ENCODE assay signal across 19 cellular contexts in genomic region chr12:31650927-31651326, GRCh38. TPM values are rescaled to one million over a fixed set of nuclear protein-coding genes. Genes with fewer than 3 reads are reported as not detected.
DNase-seq lines count a peak whose midpoint lies in the region; ATAC-seq, FAIRE-seq and TF ChIP-seq lines count a peak whose summit lies in the region.
"Had no signal": no experiment of that assay in that cellular context is flagged by ENCODE, and none has a peak within 500 bp of the region (broad histone marks: within the 10 kb centered on the region; RNA-seq: fewer than 3 reads in every experiment).

No MANE protein-coding gene starts in this region.

- CTCF ChIA-PET in CD4-positive, alpha-beta T cell (lab: Charles Lee): no interaction called here

- H3K36me3 Mint-ChIP-seq in CD4-positive, alpha-beta T cell (ENCODE audit: low read depth): no peaks in the 10 kb centered on the region
- H3K36me3 Mint-ChIP-seq: stimulated activated effector memory CD8-positive, alpha-beta T cell treated with anti-CD3 and anti-CD28 coated beads, Interleukin-12 subunit alpha, Interleukin-12 subunit beta, amount 100 ng/mL, for 72 hours had no signal

- no peak overlapping the region for H3K4me3 Mint-ChIP-seq in CD4-positive, alpha-beta T cell
- H3K4me3 Mint-ChIP-seq: stimulated activated effector memory CD8-positive, alpha-beta T cell treated with anti-CD3 and anti-CD28 coated beads, Interleukin-12 subunit alpha, Interleukin-12 subunit beta, amount 100 ng/mL, for 72 hours had no signal

- no peaks in the 10 kb centered on the region for H3K9me3 ChIP-seq in pancreas
- H3K9me3 ChIP-seq in CD4-positive, alpha-beta T cell (ENCODE audit: control insufficient read depth, low read length): no peaks in the 10 kb centered on the region
- H3K9me3 ChIP-seq: neutrophil had no signal

- POLR2A ChIA-PET in CD4-positive, alpha-beta T cell (lab: Charles Lee): no interaction called here

- FAIRE-seq in pancreas (lab: Jason Lieb, UNC): no peak
- FAIRE-seq: astrocyte, GM12878, H54, islet of Langerhans had no signal

- H3K4me1 ChIP-seq in pancreas: peaks cover 0 to 33% (median 10%) of the 10 kb centered on the region in 3 donors

- intact Hi-C loops in pancreas (cut with DNase I): loop anchor here in 1 of 3 donors (10.0 kb wide), 1 partner anchor 654 kb away; no protein-coding TSS in a partner anchor
- intact Hi-C loops in CD4-positive, alpha-beta T cell (cut with DNase I, micrococcal nuclease): loop anchor here (5.0 to 10.0 kb wide), 6 partner anchors 244 to 1104 kb away; partner anchors contain the start of genes CAPRIN2 (in 1 of the 2), SINHCAF (in 1 of the 2) and YARS2 (in 1 of the 2)

- no peaks in the 10 kb centered on the region for H3K36me3 ChIP-seq in pancreas
- H3K36me3 ChIP-seq: neutrophil had no signal

- H3K27me3 Mint-ChIP-seq in CD4-positive, alpha-beta T cell: no peaks in the 10 kb centered on the region

- H3K27me3 ChIP-seq in pancreas: no peaks in the 10 kb centered on the region
- H3K27me3 ChIP-seq in CD4-positive, alpha-beta T cell (ENCODE audit: control insufficient read depth, insufficient read depth, low read length): no peaks in the 10 kb centered on the region
- H3K27me3 ChIP-seq: neutrophil had no signal

- WGBS in pancreas, 2 donors: 36 to 39% methylated on average over 5 of the region's 5 CpGs

- no peak for TF ChIP-seq CTCF in pancreas (IDR thresholded peaks at IDR 0.05)
- TF ChIP-seq CTCF in CD4-positive, alpha-beta T cell (IDR thresholded peaks at IDR 0.05): no peak

- peak; percentile 40 for ATAC-seq in esophagus mucosa
- ATAC-seq in pancreas: peak in 3 of 4 donors; percentile 66 to 76 (median 69)
- no peak for ATAC-seq in HG03521 (IDR thresholded peaks at IDR 0.05; ENCODE audit: unreplicated experiment)
- no peak for ATAC-seq in CD4-positive, alpha-beta T cell (ENCODE audit: poor library complexity)
- ATAC-seq in GM18502 (IDR thresholded peaks at IDR 0.05; ENCODE audit: poor library complexity, unreplicated experiment): no peak
- ATAC-seq: GM12878; Panc1; stimulated activated effector memory CD8-positive, alpha-beta T cell treated with anti-CD3 and anti-CD28 coated beads, Interleukin-12 subunit alpha, Interleukin-12 subunit beta, amount 100 ng/mL, for 72 hours had no signal

- H3K27ac Mint-ChIP-seq in CD4-positive, alpha-beta T cell: no peak overlapping the region
- H3K27ac Mint-ChIP-seq: stimulated activated effector memory CD8-positive, alpha-beta T cell treated with anti-CD3 and anti-CD28 coated beads, Interleukin-12 subunit alpha, Interleukin-12 subunit beta, amount 100 ng/mL, for 72 hours had no signal

- H3K27ac ChIP-seq in pancreas: peak overlapping the region in 2 of 4 donors; percentile 78 to 83
- no peak overlapping the region for H3K27ac ChIP-seq in CD4-positive, alpha-beta T cell (ENCODE audit: low read depth, low read length)
- H3K27ac ChIP-seq: neutrophil had no signal

- peak; percentile 69 for DNase-seq in EH (ENCODE audit: low read depth)
- peak; percentile 96 for DNase-seq in NCI-H69 (lab: John Stamatoyannopoulos, UW)
- peak in 3 of 6 donors; percentile 29 to 54 (median 40) for DNase-seq in pancreas
- DNase-seq in CD4-positive, alpha-beta T cell: no peak
- no peak for DNase-seq in stimulated activated CD4-positive, alpha-beta T cell treated with anti-CD3 and anti-CD28 coated beads, Interleukin-4, amount 100 ng/mL, for 1 hour
- DNase-seq: activated CD8-positive, alpha-beta memory T cell treated with anti-CD3 and anti-CD28 coated beads, Interleukin-2, amount 50 U/mL, for 4 hours; erythroblast; IMR-90; NCI-H2029 had no signal

- H3K4me3 ChIP-seq in pancreas: no peak overlapping the region
- H3K4me3 ChIP-seq: GM12878 had no signal

- no peaks in the 10 kb centered on the region for H3K9me3 Mint-ChIP-seq in CD4-positive, alpha-beta T cell
- H3K9me3 Mint-ChIP-seq: stimulated activated effector memory CD8-positive, alpha-beta T cell treated with anti-CD3 and anti-CD28 coated beads, Interleukin-12 subunit alpha, Interleukin-12 subunit beta, amount 100 ng/mL, for 72 hours had no signal

- peaks cover 7% of the 10 kb centered on the region for H3K4me1 Mint-ChIP-seq in CD4-positive, alpha-beta T cell (ENCODE audit: low read depth)

RNA-seq across cellular contexts. Expression of gene ETFBKMT, which starts 8.6 kb away (rescaled TPM):
- total RNA-seq in esophagus mucosa: 1.3 TPM
- 1 to 10 TPM; 2.0 to 4.6 (median 3.1) TPM for total RNA-seq in pancreas
- polyA plus RNA-seq in pancreas: 1 to 10 TPM; 1.8 to 2.8 TPM
- under 1 TPM; 0.38 to 0.92 TPM for total RNA-seq in CD4-positive, alpha-beta T cell

RNA-seq across cellular contexts. Expression of gene DENND5B, which starts 60.0 kb away (rescaled TPM):
- total RNA-seq in esophagus mucosa (0.60 TPM), pancreas (10 to 100 TPM in 3 of 6 donors, 1 to 10 TPM in 3; 5.2 to 11.3 (median 8.7) TPM)
- polyA plus RNA-seq in pancreas: 1 to 10 TPM; 2.4 to 2.7 TPM
- under 1 TPM; 0.22 to 0.25 TPM for total RNA-seq in CD4-positive, alpha-beta T cell

Comparison
In these comparisons a context has a peak if more than half of its experiments do, and no peak if none do; other contexts are left out.
1. DNase-seq: peak in EH (single experiment) and NCI-H69 (single experiment); none in CD4-positive, alpha-beta T cell (0 of 10) and stimulated activated CD4-positive, alpha-beta T cell treated with anti-CD3 and anti-CD28 coated beads, Interleukin-4, amount 100 ng/mL, for 1 hour (single experiment).
2. ATAC-seq: peak in esophagus mucosa (single experiment) and pancreas (3 of 4); none in HG03521 (single experiment), CD4-positive, alpha-beta T cell (single experiment) and GM18502 (single experiment).